8 cellular contexts compared by ENCODE assay signal in the genomic region with DNA sequence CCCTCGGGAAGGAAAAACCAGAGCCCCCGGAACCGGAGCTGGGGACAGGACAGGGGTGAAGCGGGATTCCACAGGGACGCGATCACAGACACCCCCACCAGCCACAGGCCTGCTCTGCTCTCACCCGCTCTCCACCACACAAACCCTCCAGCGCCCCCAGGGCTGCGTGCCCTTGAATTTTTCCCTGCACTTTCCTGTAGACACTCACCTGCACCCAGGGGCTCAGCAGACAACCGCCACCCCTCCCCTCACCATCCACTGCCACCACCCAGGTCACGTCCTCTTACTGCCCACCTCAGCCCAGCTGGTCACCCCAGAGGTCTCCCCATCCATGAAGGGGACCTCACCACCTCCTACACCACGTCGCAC.
DNase-seq lines count a peak whose midpoint lies in the region; ATAC-seq and TF ChIP-seq lines count a peak whose summit lies in the region.

No MANE protein-coding gene starts in this region.

- no peaks in the 10 kb centered on the region for H4K20me1 ChIP-seq in DOHH2 (ENCODE audit: control insufficient read depth, insufficient read depth, low read depth, low read length)

- H3K4me1 ChIP-seq in DOHH2 (ENCODE audit: control insufficient read depth, low read length) (peaks cover 17% of the 10 kb centered on the region), RWPE2 (ENCODE audit: insufficient read depth, poor library complexity, severe bottlenecking) (no peaks in the 10 kb centered on the region), parathyroid adenoma (peaks cover 3% of the 10 kb centered on the region)

- H3K9ac ChIP-seq in parathyroid adenoma: no peak overlapping the region

- H3K9me2 ChIP-seq in DOHH2 (replicated peaks; ENCODE audit: control insufficient read depth, low read length): no peaks in the 10 kb centered on the region

- H3K27ac ChIP-seq in DOHH2 (ENCODE audit: low read depth, low read length): no peak overlapping the region
- peak overlapping the region; percentile 19 for H3K27ac ChIP-seq in RWPE2 (ENCODE audit: poor library complexity, severe bottlenecking)
- H3K27ac ChIP-seq in epithelial cell of prostate: peak overlapping the region; percentile 61
- H3K27ac ChIP-seq in parathyroid adenoma: no peak overlapping the region

- H3K9me3 ChIP-seq in DOHH2 (ENCODE audit: control insufficient read depth, insufficient read depth, low read length) (no peaks in the 10 kb centered on the region), RWPE2 (ENCODE audit: severe bottlenecking) (no peaks in the 10 kb centered on the region), parathyroid adenoma (ENCODE audit: control insufficient read depth, low read length) (no peaks in the 10 kb centered on the region)

- peak overlapping the region; percentile 96 for H3K4me2 ChIP-seq in DOHH2 (ENCODE audit: low read length)
- H3K4me2 ChIP-seq in parathyroid adenoma (ENCODE audit: low read length): peak overlapping the region; percentile 84

- H3K36me3 ChIP-seq in DOHH2 (ENCODE audit: control insufficient read depth, low read length) (no peaks in the 10 kb centered on the region), RWPE2 (ENCODE audit: low read depth) (no peaks in the 10 kb centered on the region), parathyroid adenoma (ENCODE audit: control insufficient read depth, insufficient read depth, low read length) (no peaks in the 10 kb centered on the region)

- H3K27me3 ChIP-seq in DOHH2 (ENCODE audit: control insufficient read depth, low read length) (peaks cover 37% of the 10 kb centered on the region), RWPE2 (ENCODE audit: insufficient read depth, poor library complexity, severe bottlenecking) (no peaks in the 10 kb centered on the region), parathyroid adenoma (ENCODE audit: control insufficient read depth, insufficient read depth, low read length) (no peaks in the 10 kb centered on the region)

- TF ChIP-seq CTCF in DOHH2 (IDR thresholded peaks at IDR 0.05; ENCODE audit: low read depth, low read length, poor library complexity, severe bottlenecking): no peak
- TF ChIP-seq CTCF in RWPE2 (IDR thresholded peaks at IDR 0.05; ENCODE audit: poor library complexity, severe bottlenecking): peak; percentile 14
- TF ChIP-seq CTCF in parathyroid adenoma (IDR thresholded peaks at IDR 0.05): no peak

- no peak overlapping the region for H2AFZ ChIP-seq in parathyroid adenoma

- no peak for DNase-seq in RWPE2 (ENCODE audit: low spot score)
- DNase-seq in epithelial cell of prostate (ENCODE audit: low read depth, low spot score): no peak
- no peak for DNase-seq in NCI-H2227 (lab: John Stamatoyannopoulos, UW; ENCODE audit: unreplicated experiment)
- DNase-seq in SW 1271 (lab: John Stamatoyannopoulos, UW): no peak
- no peak for DNase-seq in HPDE6-E6E7 (ENCODE audit: extremely low spot score)

- no peaks in the 10 kb centered on the region for H3F3A ChIP-seq in DOHH2 (ENCODE audit: control insufficient read depth, insufficient read depth)

- peak overlapping the region; percentile 86 for H3K4me3 ChIP-seq in DOHH2 (ENCODE audit: low read length)
- H3K4me3 ChIP-seq in RWPE2 (ENCODE audit: severe bottlenecking): peak overlapping the region; percentile 56
- H3K4me3 ChIP-seq in parathyroid adenoma (ENCODE audit: low read depth, low read length): peak overlapping the region; percentile 39

- peak; percentile 1; the same call in 1 of the 3 replicates for ATAC-seq in RWPE2 (ENCODE audit: low read depth)
- no peak for ATAC-seq in HG03460 (IDR thresholded peaks at IDR 0.05; ENCODE audit: unreplicated experiment)

- H3K79me2 ChIP-seq in DOHH2 (ENCODE audit: control insufficient read depth, low read length) (no peaks in the 10 kb centered on the region), parathyroid adenoma (no peaks in the 10 kb centered on the region)

Comparison
In these comparisons a context has a peak if more than half of its experiments do, and no peak if none do; other contexts are left out.
1. H3K27ac ChIP-seq: peak in RWPE2 (single experiment) and epithelial cell of prostate (single experiment); none in DOHH2 (single experiment) and parathyroid adenoma (single experiment).
2. Peak in every context shown above with its lines, with median percentiles within 50 percentile points of each other: H3K4me3 ChIP-seq.